Comparison of ENCODE assay signal across 26 cellular contexts in the genomic region with DNA sequence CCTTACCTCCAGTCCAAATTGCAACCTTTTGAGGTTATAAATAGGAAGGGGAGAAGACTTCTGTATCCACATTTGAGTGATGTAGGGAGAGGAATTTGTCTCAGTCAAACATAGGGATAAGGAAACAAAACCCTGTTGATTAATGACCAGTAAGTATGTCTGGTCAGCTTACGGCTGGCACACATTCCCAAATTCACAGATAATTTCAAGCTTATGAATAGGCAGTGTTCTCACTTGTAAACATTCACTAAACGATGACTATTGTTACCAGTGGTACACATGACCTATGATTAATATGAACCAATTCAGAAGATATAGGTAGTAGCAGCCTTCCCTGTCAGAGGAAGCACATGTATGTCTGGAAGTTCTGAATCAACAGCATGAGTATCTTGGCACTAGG. TPM values are rescaled to one million over a fixed set of nuclear protein-coding genes. Genes with fewer than 3 reads are reported as not detected.
"Had no signal": no experiment of that assay in that cellular context is flagged by ENCODE, and none has a peak within 500 bp of the region (broad histone marks: within the 10 kb centered on the region; RNA-seq: fewer than 3 reads in every experiment).

No MANE protein-coding gene starts in this region.

- H3K9me3 ChIP-seq: adrenal gland, ascending aorta, right lobe of liver had no signal

- DNase-seq: activated CD8-positive, alpha-beta memory T cell treated with anti-CD3 and anti-CD28 coated beads for 24 hours; activated CD8-positive, alpha-beta memory T cell treated with anti-CD3 and anti-CD28 coated beads, Interleukin-2, amount 50 U/mL, for 4 hours; activated naive CD4-positive, alpha-beta T cell; activated T-cell treated with anti-CD3 and anti-CD28 coated beads, Interleukin-2, amount 50 U/mL, for 4 hours; adrenal gland; dermis blood vessel endothelial cell; effector memory CD4-positive, alpha-beta T cell; kidney; naive thymus-derived CD4-positive, alpha-beta T cell; occipital lobe; right lobe of liver; stomach; T-helper 1 cell had no signal

- H3K27ac ChIP-seq: adrenal gland, ascending aorta, esophagus muscularis mucosa, right lobe of liver, skin epidermis, stomach, suprapubic skin, tibial nerve had no signal

- FAIRE-seq: kidney, TTC549 had no signal

- ATAC-seq: activated T-cell treated with anti-CD3 and anti-CD28 coated beads, Interleukin-2, amount 50 U/mL, for 4 hours; left lobe of liver; naive thymus-derived CD4-positive, alpha-beta T cell; right lobe of liver; stimulated activated memory B cell treated with anti-CD40 and anti-IgM and Interleukin-4, amounts not matched to agents 10 μg/mL and 1 μg/mL and 100 μg/mL, for 72 hours had no signal

- H3K4me3 ChIP-seq: adrenal gland, ascending aorta, esophagus muscularis mucosa, lung, right lobe of liver, skin epidermis, stomach, suprapubic skin, tibial nerve had no signal

- H3K27me3 ChIP-seq: adrenal gland, ascending aorta, right lobe of liver, stomach, suprapubic skin, tibial nerve had no signal

- H3K4me1 ChIP-seq: adrenal gland, ascending aorta, esophagus muscularis mucosa, right lobe of liver, stomach, suprapubic skin, tibial nerve had no signal

- H3K36me3 ChIP-seq: adrenal gland, ascending aorta, esophagus muscularis mucosa, right lobe of liver, stomach, suprapubic skin, tibial nerve had no signal

RNA-seq across cellular contexts. Expression of a gene that starts 33.0 kb away (rescaled TPM):
- total RNA-seq: activated T-cell treated with anti-CD3 and anti-CD28 coated beads, Interleukin-2, amount 50 U/mL, for 4 hours; activated T-helper 2 cell treated with anti-CD3 and anti-CD28 coated beads, Interferon-gamma antibody, Interleukin-2, Interleukin-4, amounts not matched to agents 10 μg/mL and 5 μg/mL and 100 μg/mL, durations not matched to agents 14 hours and 24 hours and 36 hours; cardiac septum; dermis blood vessel endothelial cell; esophagus muscularis mucosa; left lobe of liver; naive thymus-derived CD4-positive, alpha-beta T cell; neural crest cell; right lobe of liver; tibial nerve had no signal
- polyA plus RNA-seq: naive thymus-derived CD4-positive, alpha-beta T cell; urinary bladder had no signal
